ENCODE assay signal across 12 cellular contexts in the genomic region with DNA sequence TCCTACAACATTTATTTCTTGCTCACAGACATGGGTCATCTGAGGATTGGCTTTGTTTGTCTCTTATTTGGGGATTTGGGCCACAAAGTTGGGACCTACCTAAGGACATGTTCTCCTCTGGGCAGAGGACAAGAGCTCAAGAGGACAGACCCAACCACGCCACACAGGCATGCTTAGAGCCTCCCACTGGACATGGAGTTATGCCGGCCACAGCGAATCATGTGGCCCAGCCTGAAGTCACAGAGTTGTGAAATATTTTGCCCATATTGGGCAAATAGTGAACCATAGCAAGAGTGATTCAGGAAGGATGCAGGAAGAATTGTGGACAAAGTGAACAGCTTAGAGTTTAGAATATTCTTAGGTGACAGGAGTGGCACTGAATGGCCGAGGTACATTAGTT. TPM values are rescaled to one million over a fixed set of nuclear protein-coding genes. Genes with fewer than 3 reads are reported as not detected.
A peak's percentile ranks its signal among the peaks of the same experiment; 100 is the strongest.
DNase-seq lines count a peak whose midpoint lies in the region; ATAC-seq and TF ChIP-seq lines count a peak whose summit lies in the region.
"Had no signal": no experiment of that assay in that cellular context is flagged by ENCODE, and none has a peak within 500 bp of the region (broad histone marks: within the 10 kb centered on the region; RNA-seq: fewer than 3 reads in every experiment).

No MANE protein-coding gene starts in this region.

- H3K9me3 ChIP-seq in stomach: no peaks in the 10 kb centered on the region
- H3K9me3 ChIP-seq in PC-9 (ENCODE audit: insufficient read depth, low read depth): no peaks in the 10 kb centered on the region

- no peaks in the 10 kb centered on the region for H3K9me2 ChIP-seq in PC-9 (ENCODE audit: insufficient read depth)

- no peak overlapping the region for H3K4me3 ChIP-seq in HL-60 (replicated peaks; ENCODE audit: insufficient read depth, low read length)
- no peak overlapping the region for H3K4me3 ChIP-seq in stomach
- H3K4me3 ChIP-seq in PC-9: no peak overlapping the region

- H3K27ac ChIP-seq in HL-60 (replicated peaks): no peak overlapping the region
- peak overlapping the region; percentile 46 for H3K27ac ChIP-seq in caudate nucleus (ENCODE audit: low read depth, low read length)
- peak overlapping the region in 4 of 5 donors; percentile 28 to 67 (median 51) for H3K27ac ChIP-seq in stomach
- no peak overlapping the region for H3K27ac ChIP-seq in PC-9

- H3K79me2 ChIP-seq in PC-9 (ENCODE audit: low read depth): no peaks in the 10 kb centered on the region

- WGBS in stomach, 5 donors: 58 to 93% (median 81%) methylated on average over 4 of the region's 4 CpGs

- ATAC-seq in left lobe of liver: peak; percentile 79
- no peak for ATAC-seq in GM21786 (IDR thresholded peaks at IDR 0.05; ENCODE audit: unreplicated experiment)
- no peak for ATAC-seq in HG03521 (IDR thresholded peaks at IDR 0.05; ENCODE audit: unreplicated experiment)

- POLR2A ChIA-PET in PC-9 (lab: Charles Lee; ENCODE audit: unreplicated experiment): no interaction called here

- DNase-seq in HL-60 (ENCODE audit: low read depth in 1 of 2, low spot score in 1 of 2): peak; percentile 29 to 38
- DNase-seq in caudate nucleus (lab: John Stamatoyannopoulos, UW): peak in 1 of 61 donors; percentile 23
- peak; percentile 78 for DNase-seq in left lobe of liver (ENCODE audit: low spot score)
- no peak for DNase-seq in stomach
- DNase-seq in NCI-H69 (lab: John Stamatoyannopoulos, UW): no peak
- DNase-seq in PC-9: no peak
- DNase-seq: activated T-cell treated with anti-CD3 and anti-CD28 coated beads, Interleukin-2, amount 50 U/mL, for 48 hours; hippocampal formation; NCI-H2029; T-helper 1 cell had no signal

- no peak overlapping the region for H2AFZ ChIP-seq in PC-9

- CTCF ChIA-PET in PC-9 (lab: Charles Lee): interaction anchor here (1.8 kb wide), 1 partner anchor 206 kb away, joined by 3 read pairs; no protein-coding TSS in a partner anchor

- no peaks in the 10 kb centered on the region for H3F3A ChIP-seq in PC-9 (ENCODE audit: insufficient read depth, low read depth)

- H3K4me2 ChIP-seq in PC-9: no peak overlapping the region

- TF ChIP-seq EP300 in stomach (IDR thresholded peaks at IDR 0.05): no peak

- intact Hi-C loops in stomach (cut with DNase I; ENCODE audit: low total_unique reads): loop anchor here (5.0 kb wide), 1 partner anchor 209 kb away; no protein-coding TSS in a partner anchor
- intact Hi-C loops in PC-9 (cut with micrococcal nuclease; ENCODE audit: unreplicated experiment): no loop called here

- BruUV-seq in PC-9 (replicated peaks; lab: Mats Ljungman, UMichigan): no TSS peak

- H3K36me3 ChIP-seq in stomach (peaks cover 9 to 18% (median 13%) of the 10 kb centered on the region in 4 donors), PC-9 (ENCODE audit: low read depth) (no peaks in the 10 kb centered on the region)

- TF ChIP-seq POLR2A in stomach (IDR thresholded peaks at IDR 0.05): no peak

- H4K20me1 ChIP-seq in PC-9 (ENCODE audit: insufficient read depth): no peaks in the 10 kb centered on the region

- no peak for TF ChIP-seq CTCF in HL-60 (IDR thresholded peaks at IDR 0.05; ENCODE audit: insufficient read depth, low read length)
- no peak for TF ChIP-seq CTCF in stomach (IDR thresholded peaks at IDR 0.05)
- no peak for TF ChIP-seq CTCF in PC-9 (conservative IDR thresholded peaks at IDR 0.05)

- H3K27me3 ChIP-seq in HL-60 (ENCODE audit: insufficient read depth, poor library complexity, severe bottlenecking): no peaks in the 10 kb centered on the region
- H3K27me3 ChIP-seq in stomach: no peaks in the 10 kb centered on the region
- H3K27me3 ChIP-seq in PC-9 (ENCODE audit: insufficient read depth, low read depth): no peaks in the 10 kb centered on the region

- H3K4me1 ChIP-seq in stomach (peaks cover 6 to 63% (median 36%) of the 10 kb centered on the region in 4 donors), PC-9 (replicated peaks; ENCODE audit: insufficient read depth) (no peaks in the 10 kb centered on the region; the same call in 1 of the 2 replicates)

RNA-seq across cellular contexts. Expression of a gene that starts 9.9 kb away (rescaled TPM):
- total RNA-seq in left lobe of liver (11.2 TPM), stomach (100 to 1,000 TPM in 4 of 5 donors, 10 to 100 TPM in 1; 67.1 to 328 (median 107) TPM), PC-9 (2021) (43.4 and 46.8 TPM in 2 replicates)
- 10 to 100 TPM; 17.2 to 33.5 (median 20.1) TPM for polyA plus RNA-seq in stomach

Comparison
In these comparisons a context has a peak if more than half of its experiments do, and no peak if none do; other contexts are left out.
1. DNase-seq: peak in HL-60 (2 of 2) and left lobe of liver (single experiment); none in stomach (single experiment), NCI-H69 (single experiment) and PC-9 (0 of 2).
2. H3K27ac ChIP-seq: peak in caudate nucleus (single experiment) and stomach (4 of 5); none in HL-60 (single experiment) and PC-9 (single experiment).